24 cellular contexts compared by ENCODE assay signal in the genomic region with DNA sequence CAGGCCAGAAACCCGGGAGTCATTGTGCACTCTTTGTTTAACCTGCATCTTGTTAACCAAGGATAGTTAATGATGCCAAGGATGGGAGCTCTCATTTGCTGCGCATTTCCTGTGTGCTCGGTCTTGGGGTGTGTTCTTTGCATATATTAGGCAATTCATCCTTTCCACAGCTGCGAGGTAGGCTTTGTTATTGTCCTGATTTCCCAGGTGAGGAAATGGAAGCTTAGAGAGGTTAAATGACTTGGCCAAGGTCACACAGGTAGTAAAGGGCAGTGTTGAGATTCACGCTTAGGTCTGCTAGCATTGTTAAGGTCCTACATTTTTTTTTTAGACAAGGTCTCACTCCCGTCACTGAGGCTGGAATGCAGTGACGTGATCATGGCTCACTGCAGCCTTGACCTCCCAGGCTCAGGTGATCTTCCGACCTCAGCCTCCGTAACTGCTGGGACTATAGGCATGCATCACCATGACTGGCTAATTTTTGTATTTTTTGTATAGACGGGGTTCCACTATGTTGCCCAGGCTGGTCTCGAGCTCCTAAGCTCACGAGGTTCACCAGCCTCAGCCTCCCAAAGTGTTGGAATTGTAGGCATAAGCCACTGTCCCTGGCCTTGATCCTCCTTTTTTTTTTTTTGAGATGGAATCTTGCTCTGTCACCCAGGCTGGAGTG. TPM values are rescaled to one million over a fixed set of nuclear protein-coding genes. Genes with fewer than 3 reads are reported as not detected.
"Had no signal": no experiment of that assay in that cellular context is flagged by ENCODE, and none has a peak within 500 bp of the region (broad histone marks: within the 10 kb centered on the region; RNA-seq: fewer than 3 reads in every experiment).

No MANE protein-coding gene starts in this region.

- FAIRE-seq: K562, RCC 7860 had no signal

- H3K36me3 Mint-ChIP-seq: IgD-negative memory B cell had no signal

- H3K4me3 Mint-ChIP-seq: IgD-negative memory B cell had no signal

- H3K4me2 ChIP-seq: KMS-11 had no signal

- H3K9ac ChIP-seq: KMS-11 had no signal

- H3K4me3 ChIP-seq: K562, SJSA1, SK-N-MC had no signal

- H3K27ac ChIP-seq: KMS-11, SJSA1, SK-N-MC had no signal

- DNase-seq: Kasumi-1, MM.1S, NCI-H1092 treated with DMSO at 0.1 percent for 48 hours, NCI-H1436, NCI-H187, NCI-H2029, NCI-H2081 treated with DMSO at 0.1 percent for 48 hours, NCI-H2171, NCI-H226, NCI-H446, NCI-H510A, NCI-H524 treated with DMSO at 0.1 percent for 48 hours, NCI-H69, NCI-H774, Right ventricle myocardium superior, RPMI8226, SIG-M5 had no signal

- H3K9me3 ChIP-seq: SJSA1 had no signal

- ATAC-seq: K562 had no signal

- H3K36me3 ChIP-seq: SJSA1 had no signal

RNA-seq across cellular contexts. Expression of a gene that starts 5.0 kb away (rescaled TPM):
- total RNA-seq: HT1080 had no signal
